Comparison of ENCODE assay signal across 16 cellular contexts in the genomic region with DNA sequence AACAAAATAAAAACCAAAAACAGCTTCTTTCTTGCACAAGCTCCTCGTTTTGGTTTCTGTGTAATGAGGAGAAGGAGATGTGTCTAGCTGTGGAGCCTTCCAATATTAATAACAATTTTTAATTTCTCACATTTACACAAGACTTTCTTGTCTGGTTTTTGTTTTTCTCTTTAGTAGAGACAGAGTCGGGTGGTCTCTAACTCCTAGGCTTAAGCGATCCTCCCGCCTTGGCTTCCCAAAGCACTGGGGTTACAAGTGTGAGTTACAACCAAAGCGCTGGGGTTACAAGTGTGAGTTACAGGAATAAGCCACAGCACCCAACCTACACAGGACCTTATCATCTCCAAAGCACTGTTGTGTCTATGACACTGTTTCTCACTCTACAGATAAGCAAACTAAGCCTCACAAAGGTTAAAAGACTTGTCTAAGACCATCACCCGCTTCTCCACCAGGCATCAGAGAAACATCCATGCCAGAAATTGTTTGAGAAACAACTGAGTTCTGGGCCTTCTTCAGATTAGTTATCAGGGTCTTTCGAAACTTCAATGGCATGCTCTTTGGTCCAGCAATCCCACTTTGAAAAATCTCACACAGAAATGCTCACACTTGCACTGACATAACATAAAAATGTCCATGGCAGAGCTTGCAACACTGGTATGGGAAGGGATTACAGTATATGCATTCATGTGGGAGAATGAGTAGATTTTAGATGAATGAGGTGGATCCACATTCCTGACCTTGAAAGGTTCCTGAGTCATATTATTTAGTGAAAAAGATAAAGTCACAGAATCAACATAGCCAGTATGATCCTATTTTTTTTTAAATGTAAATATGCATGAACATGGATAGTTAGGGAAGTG. TPM values are rescaled to one million over a fixed set of nuclear protein-coding genes. Genes with fewer than 3 reads are reported as not detected.
DNase-seq lines count a peak whose midpoint lies in the region; ATAC-seq and TF ChIP-seq lines count a peak whose summit lies in the region.
"Had no signal": no experiment of that assay in that cellular context is flagged by ENCODE, and none has a peak within 500 bp of the region (broad histone marks: within the 10 kb centered on the region; RNA-seq: fewer than 3 reads in every experiment).

No MANE protein-coding gene starts in this region.

- POLR2A ChIA-PET in Caco-2 (lab: Charles Lee) (no interaction called here), T-cell (lab: Charles Lee) (interaction anchor here in 1 of 2 donors (1.0 kb wide), 1 partner anchor 190 kb away, joined by 3 read pairs; the partner anchor contains the start of gene CARHSP1)

- H3K27ac Mint-ChIP-seq in Caco-2 (ENCODE audit: unreplicated experiment) (peak overlapping the region; percentile 85), T-cell (no peak overlapping the region)
- H3K27ac Mint-ChIP-seq: activated T-helper 1 cell treated with anti-CD3 and anti-CD28 coated beads, Interleukin-12 subunit alpha, Interleukin-12 subunit beta, Interleukin-2, Interleukin-4 antibody, amounts not matched to agents 30 ng/mL and 10 ng/mL and 1 ng/mL, durations not matched to agents 14 hours and 24 hours and 36 hours; CD14-positive monocyte had no signal

- peak overlapping the region; percentile 36 for H3K4me3 Mint-ChIP-seq in Caco-2 (ENCODE audit: unreplicated experiment)
- no peak overlapping the region for H3K4me3 Mint-ChIP-seq in T-cell
- H3K4me3 Mint-ChIP-seq: activated T-helper 1 cell treated with anti-CD3 and anti-CD28 coated beads, Interleukin-12 subunit alpha, Interleukin-12 subunit beta, Interleukin-2, Interleukin-4 antibody, amounts not matched to agents 30 ng/mL and 10 ng/mL and 1 ng/mL, durations not matched to agents 14 hours and 24 hours and 36 hours; CD14-positive monocyte had no signal

- H3K9me3 ChIP-seq in Caco-2, result no peaks in the 10 kb centered on the region

- DNase-seq in Caco-2 (peak; percentile 70 to 77), M059J (ENCODE audit: low read depth) (peak; percentile 58), epithelial cell of esophagus (ENCODE audit: low read depth) (peak; percentile 93), non-pigmented ciliary epithelial cell (ENCODE audit: low read depth) (peak; percentile 49), left lobe of liver (ENCODE audit: low spot score) (no peak), T-cell (no peak)
- no peak for DNase-seq in activated naive CD4-positive, alpha-beta T cell treated with Interleukin-2 at 50 U/mL for 16 hours
- DNase-seq: activated CD4-positive, alpha-beta T cell treated with anti-CD3 and anti-CD28 coated beads, Interleukin-2, amount 50 U/mL, for 4 hours; glutamatergic neuron; NCI-H1694; NCI-H524 had no signal

- no peaks in the 10 kb centered on the region for H3K36me3 ChIP-seq in Caco-2 (ENCODE audit: control insufficient read depth, insufficient read depth, low read length)

- peaks cover 52% of the 10 kb centered on the region for H3K4me1 ChIP-seq in Caco-2

- ATAC-seq in left lobe of liver (no peak), T-cell (replicated peaks in 1 of 4) (no peak), HG03135 (IDR thresholded peaks at IDR 0.05; ENCODE audit: unreplicated experiment) (no peak)
- ATAC-seq: Panc1 had no signal

- no peaks in the 10 kb centered on the region for H3K27me3 Mint-ChIP-seq in Caco-2 (ENCODE audit: insufficient read depth, unreplicated experiment)
- no peaks in the 10 kb centered on the region for H3K27me3 Mint-ChIP-seq in T-cell

- H3K4me1 Mint-ChIP-seq in Caco-2 (ENCODE audit: low read depth, unreplicated experiment) (peaks cover 25% of the 10 kb centered on the region), T-cell (peaks cover 19 to 26% (median 20%) of the 10 kb centered on the region in 3 donors)

- H3K27me3 ChIP-seq in Caco-2 (replicated peaks; ENCODE audit: control insufficient read depth, insufficient read depth, low read length), result no peaks in the 10 kb centered on the region
- H3K27me3 ChIP-seq: tibial nerve had no signal

- intact Hi-C loops in Caco-2 (cut with micrococcal nuclease; ENCODE audit: unreplicated experiment), result loop anchor here (1.0 to 5.0 kb wide), 3 partner anchors 75 to 184 kb away; partner anchors contain the start of genes PMM2 and TMEM186

- peaks cover 10% of the 10 kb centered on the region for H3K9me3 Mint-ChIP-seq in Caco-2 (ENCODE audit: unreplicated experiment)
- peaks cover 6 to 8% (median 7%) of the 10 kb centered on the region in 3 donors for H3K9me3 Mint-ChIP-seq in T-cell

- no peak for TF ChIP-seq CTCF in Caco-2 (IDR thresholded peaks at IDR 0.05; ENCODE audit: insufficient read depth in 1 of 2, low read depth in 1 of 2, low read length in 1 of 2, severe bottlenecking in 1 of 2, unreplicated experiment in 1 of 2)
- TF ChIP-seq CTCF in epithelial cell of esophagus (IDR thresholded peaks at IDR 0.05; ENCODE audit: insufficient read depth, low read depth, low read length, missing control alignments), result no peak

- BruUV-seq in Caco-2 (replicated peaks; lab: Mats Ljungman, UMichigan), result TSS peak; percentile 60

- H3K4me3 ChIP-seq in Caco-2 (ENCODE audit: low read depth, low read length), result no peak overlapping the region
- H3K4me3 ChIP-seq in epithelial cell of esophagus (ENCODE audit: low read length), result no peak overlapping the region
- H3K4me3 ChIP-seq: tibial nerve had no signal

- H3K36me3 Mint-ChIP-seq in Caco-2 (ENCODE audit: insufficient read depth, unreplicated experiment), result peaks cover 32% of the 10 kb centered on the region
- H3K36me3 Mint-ChIP-seq in T-cell, result peaks cover 18% of the 10 kb centered on the region

- CTCF ChIA-PET in Caco-2 (lab: Charles Lee) (interaction anchor here (0.5 to 1.6 kb wide), 2 partner anchors 76 to 113 kb away, joined by 3 to 5 read pairs; no protein-coding TSS in a partner anchor), T-cell (lab: Charles Lee) (interaction anchor here in 1 of 2 donors (0.7 kb wide), 1 partner anchor 9 kb away, joined by 5 read pairs; no protein-coding TSS in a partner anchor)

RNA-seq across cellular contexts. Expression of gene ABAT, which starts 3.9 kb away (rescaled TPM):
- total RNA-seq in Caco-2 (2022) (28.8 and 34.9 TPM in 2 replicates), left lobe of liver (378 TPM), T-cell (10 to 100 TPM in 3 of 5 donors, 1 to 10 TPM in 2; 8.3 to 16.1 (median 11.7) TPM)
- 0.66 and 0.91 TPM in 2 replicates for total RNA-seq in M059J (2014; rRNA removed; shearing (Covaris generic))

RNA-seq across cellular contexts. Expression of gene METTL22, which starts 56.8 kb away (rescaled TPM):
- total RNA-seq in Caco-2 (2022), result 35.3 and 39.8 TPM in 2 replicates
- 17.3 and 23.6 TPM in 2 replicates for total RNA-seq in M059J (2014; rRNA removed; shearing (Covaris generic))
- 14.9 TPM for total RNA-seq in left lobe of liver
- total RNA-seq in T-cell, result 10 to 100 TPM; 27.6 to 53.4 (median 34.4) TPM

Comparison
In these comparisons a context has a peak if more than half of its experiments do, and no peak if none do; other contexts are left out.
1. DNase-seq: peak in Caco-2 (2 of 2), M059J (single experiment), epithelial cell of esophagus (single experiment) and non-pigmented ciliary epithelial cell (single experiment); none in left lobe of liver (single experiment), T-cell (0 of 34) and activated naive CD4-positive, alpha-beta T cell treated with Interleukin-2 at 50 U/mL for 16 hours (single experiment).
2. RNA of gene ABAT, which starts 3.9 kb away (total RNA-seq): 378 TPM in left lobe of liver (single experiment); 28.8 to 34.9 TPM in Caco-2, 8.3 to 16.1 TPM in T-cell and 0.66 to 0.91 TPM in M059J; every median in the first group is over 10 times any median in the second.